In genomic region chr6:63581355-63581998, GRCh38 we compare ENCODE assay signal across 27 cellular contexts.
"Had no signal": no experiment of that assay in that cellular context is flagged by ENCODE, and none has a peak within 500 bp of the region (broad histone marks: within the 10 kb centered on the region; RNA-seq: fewer than 3 reads in every experiment).

No MANE protein-coding gene starts in this region.

- H3K4me3 ChIP-seq: SK-N-MC had no signal

- H3K27me3 Mint-ChIP-seq: activated CD4-positive, alpha-beta T cell treated with anti-CD3 and anti-CD28 coated beads for 36 hours; activated CD8-positive, alpha-beta T cell treated with anti-CD3 and anti-CD28 coated beads for 36 hours; activated naive CD4-positive, alpha-beta T cell treated with anti-CD3 and anti-CD28 coated beads, Interleukin-2, amount 10 ng/mL, durations not matched to agents 7 days and 5 days; activated naive CD8-positive, alpha-beta T cell treated with anti-CD3 and anti-CD28 coated beads for 36 hours; T-cell had no signal

- H3K27ac ChIP-seq: brain microvascular endothelial cell, SK-N-MC, WERI-Rb-1 had no signal

- H3K4me3 Mint-ChIP-seq: activated CD4-positive, alpha-beta T cell treated with anti-CD3 and anti-CD28 coated beads for 36 hours; activated CD8-positive, alpha-beta T cell treated with anti-CD3 and anti-CD28 coated beads for 36 hours; activated naive CD4-positive, alpha-beta T cell treated with anti-CD3 and anti-CD28 coated beads, Interleukin-2, amount 10 ng/mL, durations not matched to agents 7 days and 5 days; activated naive CD8-positive, alpha-beta T cell treated with anti-CD3 and anti-CD28 coated beads for 36 hours; activated T-cell treated with anti-CD3 and anti-CD28 coated beads, Interleukin-2, amount 50 U/mL, for 72 hours; T-cell had no signal

- ATAC-seq: activated CD4-positive, alpha-beta T cell treated with anti-CD3 and anti-CD28 coated beads for 36 hours; activated CD8-positive, alpha-beta T cell treated with anti-CD3 and anti-CD28 coated beads for 36 hours; activated T-cell treated with anti-CD3 and anti-CD28 coated beads, Interleukin-2, amount 50 U/mL, for 72 hours; Panc1; Right ventricle myocardium inferior; T-cell had no signal

- H3K27me3 ChIP-seq: brain microvascular endothelial cell had no signal

- H3K9me3 Mint-ChIP-seq: activated CD8-positive, alpha-beta T cell treated with anti-CD3 and anti-CD28 coated beads for 36 hours; activated naive CD4-positive, alpha-beta T cell treated with anti-CD3 and anti-CD28 coated beads, Interleukin-2, amount 10 ng/mL, durations not matched to agents 7 days and 5 days; activated naive CD8-positive, alpha-beta T cell treated with anti-CD3 and anti-CD28 coated beads for 36 hours; activated T-cell treated with anti-CD3 and anti-CD28 coated beads, Interleukin-2, amount 50 U/mL, for 72 hours; activated T-helper 2 cell treated with anti-CD3 and anti-CD28 coated beads, Interferon-gamma antibody, Interleukin-2, Interleukin-4, amounts not matched to agents 10 μg/mL and 5 μg/mL and 100 μg/mL, durations not matched to agents 14 hours and 24 hours and 36 hours; T-cell had no signal

- DNase-seq: activated CD4-positive, alpha-beta T cell treated with anti-CD3 and anti-CD28 coated beads for 36 hours; activated CD8-positive, alpha-beta memory T cell treated with anti-CD3 and anti-CD28 coated beads, Interleukin-2, amount 50 U/mL, for 4 hours; activated CD8-positive, alpha-beta T cell treated with anti-CD3 and anti-CD28 coated beads for 36 hours; activated gamma-delta T cell treated with Interleukin-2 at 50 U/mL for 16 hours; activated naive CD4-positive, alpha-beta T cell treated with anti-CD3 and anti-CD28 coated beads, Interleukin-2, amount 10 ng/mL, durations not matched to agents 7 days and 5 days; activated naive CD8-positive, alpha-beta T cell treated with anti-CD3 and anti-CD28 coated beads for 36 hours; activated T-cell treated with anti-CD3 and anti-CD28 coated beads, Interleukin-2, amount 50 U/mL, for 72 hours; brain microvascular endothelial cell; KG1; MV-4-11; NCI-H1092 treated with DMSO at 0.1 percent for 48 hours; NCI-H1417 treated with DMSO at 0.1 percent for 48 hours; NCI-H1694; NCI-H2029; NCI-H2107; NCI-H2171 treated with DMSO at 0.1 percent for 48 hours; NCI-H226; NCI-H526 treated with DMSO at 0.1 percent for 48 hours; NCI-H82; OCI-M1; RPMI8226; T-cell; WERI-Rb-1 had no signal

- H3K27ac Mint-ChIP-seq: activated CD4-positive, alpha-beta T cell treated with anti-CD3 and anti-CD28 coated beads for 36 hours; activated CD8-positive, alpha-beta T cell treated with anti-CD3 and anti-CD28 coated beads for 36 hours; activated naive CD4-positive, alpha-beta T cell treated with anti-CD3 and anti-CD28 coated beads, Interleukin-2, amount 10 ng/mL, durations not matched to agents 7 days and 5 days; activated naive CD8-positive, alpha-beta T cell treated with anti-CD3 and anti-CD28 coated beads for 36 hours; activated T-cell treated with anti-CD3 and anti-CD28 coated beads, Interleukin-2, amount 50 U/mL, for 72 hours; activated T-helper 2 cell treated with anti-CD3 and anti-CD28 coated beads, Interferon-gamma antibody, Interleukin-2, Interleukin-4, amounts not matched to agents 10 μg/mL and 5 μg/mL and 100 μg/mL, durations not matched to agents 14 hours and 24 hours and 36 hours; T-cell had no signal
